22 cellular contexts compared by ENCODE assay signal in genomic region chr1:205244383-205244782, GRCh38. TPM values are rescaled to one million over a fixed set of nuclear protein-coding genes. Genes with fewer than 3 reads are reported as not detected.
A peak's percentile ranks its signal among the peaks of the same experiment; 100 is the strongest.
DNase-seq lines count a peak whose midpoint lies in the region; ATAC-seq and TF ChIP-seq lines count a peak whose summit lies in the region.
"Had no signal": no experiment of that assay in that cellular context is flagged by ENCODE, and none has a peak within 500 bp of the region (broad histone marks: within the 10 kb centered on the region; RNA-seq: fewer than 3 reads in every experiment).

No MANE protein-coding gene starts in this region.

- H3K9me3 Mint-ChIP-seq in activated T-cell treated with anti-CD3 and anti-CD28 coated beads, Interleukin-2, amount 50 U/mL, for 4 hours = no peaks in the 10 kb centered on the region
- H3K9me3 Mint-ChIP-seq: CD4-positive, alpha-beta memory T cell had no signal

- peaks cover 3% of the 10 kb centered on the region for H3K4me1 Mint-ChIP-seq in activated T-cell treated with anti-CD3 and anti-CD28 coated beads, Interleukin-2, amount 50 U/mL, for 4 hours (ENCODE audit: low read depth)
- H3K4me1 Mint-ChIP-seq: CD4-positive, alpha-beta memory T cell had no signal

- H3K9me3 ChIP-seq in skeletal muscle tissue (ENCODE audit: control insufficient read depth in 3 of 3, low read length in 3 of 3) (no peaks in the 10 kb centered on the region), hepatocyte (ENCODE audit: low read depth) (no peaks in the 10 kb centered on the region)
- H3K9me3 ChIP-seq: BLaER1 treated with 17β-estradiol and CSF1 and Interleukin-3, amounts not matched to agents 10 nM and 100 nM; Caco-2; HAP-1; Peyer's patch; SJSA1 had no signal

- no peak for DNase-seq in activated T-cell treated with anti-CD3 and anti-CD28 coated beads, Interleukin-2, amount 50 U/mL, for 4 hours
- no peak for DNase-seq in hepatocyte (ENCODE audit: low spot score)
- no peak for DNase-seq in AG20443 (ENCODE audit: low spot score)
- DNase-seq: CD4-positive, alpha-beta memory T cell; DMS 273 treated with DMSO at 0.1 percent for 48 hours; NCI-H1105; NCI-H146; NCI-H2029 treated with DMSO at 0.1 percent for 48 hours; NCI-H345; NCI-H524; NCI-H774 had no signal

- no peaks in the 10 kb centered on the region for H3K36me3 Mint-ChIP-seq in activated T-cell treated with anti-CD3 and anti-CD28 coated beads, Interleukin-2, amount 50 U/mL, for 4 hours (ENCODE audit: insufficient read depth)
- H3K36me3 Mint-ChIP-seq: CD4-positive, alpha-beta memory T cell had no signal

- no peak overlapping the region for H3K27ac ChIP-seq in KMS-11
- H3K27ac ChIP-seq in angular gyrus (ENCODE audit: low read depth, low read length) = peak overlapping the region; percentile 89
- H3K27ac ChIP-seq in layer of hippocampus (ENCODE audit: low read depth, low read length) = peak overlapping the region; percentile 82
- peak overlapping the region; percentile 28 for H3K27ac ChIP-seq in skeletal muscle tissue (ENCODE audit: low read depth, low read length)
- H3K27ac ChIP-seq in hepatocyte = no peak overlapping the region
- H3K27ac ChIP-seq: BLaER1 treated with 17β-estradiol and CSF1 and Interleukin-3, amounts not matched to agents 10 nM and 100 nM; Peyer's patch; SJSA1 had no signal

- peaks cover 81% of the 10 kb centered on the region for H3K4me1 ChIP-seq in KMS-11 (ENCODE audit: low read depth, poor library complexity, severe bottlenecking)
- H3K4me1 ChIP-seq in skeletal muscle tissue (ENCODE audit: control insufficient read depth in 3 of 3, insufficient read depth in 3 of 3, low read length in 3 of 3) = peaks cover 79 to 98% (median 92%) of the 10 kb centered on the region in 3 donors
- peaks cover 31% of the 10 kb centered on the region for H3K4me1 ChIP-seq in hepatocyte (ENCODE audit: insufficient read depth)
- H3K4me1 ChIP-seq: Caco-2, HAP-1 had no signal

- no peak for ATAC-seq in activated T-cell treated with anti-CD3 and anti-CD28 coated beads, Interleukin-2, amount 50 U/mL, for 4 hours
- no peak for ATAC-seq in HG03280 (IDR thresholded peaks at IDR 0.05; ENCODE audit: unreplicated experiment)
- ATAC-seq: Right ventricle myocardium inferior had no signal

- WGBS in hepatocyte (ENCODE audit: low lambda C conversion rate, missing lambda C conversion rate) = 76% methylated on average over 4 of the region's 4 CpGs

- no peak overlapping the region for H3K9ac ChIP-seq in KMS-11
- H3K9ac ChIP-seq in skeletal muscle tissue (ENCODE audit: low read depth in 1 of 3, low read length in 3 of 3) = peak overlapping the region in 2 of 3 donors; percentile 19 to 23
- H3K9ac ChIP-seq: BLaER1 treated with 17β-estradiol and CSF1 and Interleukin-3, amounts not matched to agents 10 nM and 100 nM had no signal

- H2AFZ ChIP-seq in KMS-11 (ENCODE audit: low read depth) = no peak overlapping the region
- no peak overlapping the region for H2AFZ ChIP-seq in hepatocyte

- H3K36me3 ChIP-seq in KMS-11 (ENCODE audit: insufficient read depth) = no peaks in the 10 kb centered on the region
- peaks cover 4 to 8% (median 7%) of the 10 kb centered on the region in 3 donors for H3K36me3 ChIP-seq in skeletal muscle tissue (ENCODE audit: control insufficient read depth in 3 of 3, insufficient read depth in 3 of 3, low read length in 3 of 3)
- H3K36me3 ChIP-seq in hepatocyte (replicated peaks; ENCODE audit: insufficient read depth, low read depth) = no peaks in the 10 kb centered on the region
- H3K36me3 ChIP-seq: BLaER1 treated with 17β-estradiol and CSF1 and Interleukin-3, amounts not matched to agents 10 nM and 100 nM; HAP-1; Peyer's patch; SJSA1 had no signal

- H3K79me2 ChIP-seq in KMS-11 (ENCODE audit: insufficient read depth, low read depth) (no peaks in the 10 kb centered on the region), hepatocyte (no peaks in the 10 kb centered on the region)

- no peak for TF ChIP-seq CTCF in KMS-11 (conservative IDR thresholded peaks at IDR 0.05; ENCODE audit: low read depth, low read length)
- TF ChIP-seq CTCF in hepatocyte (IDR thresholded peaks at IDR 0.05; ENCODE audit: poor library complexity) = no peak

- H3K4me2 ChIP-seq in KMS-11 (peak overlapping the region; percentile 41; the same call in 1 of the 2 replicates), hepatocyte (no peak overlapping the region)
- H3K4me2 ChIP-seq: BLaER1 treated with 17β-estradiol and CSF1 and Interleukin-3, amounts not matched to agents 10 nM and 100 nM had no signal

- no peaks in the 10 kb centered on the region for H3K9me2 ChIP-seq in hepatocyte (replicated peaks; ENCODE audit: insufficient read depth)

- H4K20me1 ChIP-seq in KMS-11 (ENCODE audit: insufficient read depth) (no peaks in the 10 kb centered on the region), hepatocyte (ENCODE audit: insufficient read depth, poor library complexity, severe bottlenecking) (no peaks in the 10 kb centered on the region)

- H3K27me3 Mint-ChIP-seq in activated T-cell treated with anti-CD3 and anti-CD28 coated beads, Interleukin-2, amount 50 U/mL, for 4 hours (ENCODE audit: low read depth) = no peaks in the 10 kb centered on the region

- H3K4me3 ChIP-seq in KMS-11 (IDR thresholded peaks at IDR 0.05; ENCODE audit: insufficient read depth, low read depth, low read length) (no peak overlapping the region), skeletal muscle tissue (ENCODE audit: low read length in 3 of 3) (no peak overlapping the region), hepatocyte (no peak overlapping the region)
- H3K4me3 ChIP-seq: BLaER1 treated with 17β-estradiol and CSF1 and Interleukin-3, amounts not matched to agents 10 nM and 100 nM; HAP-1; Peyer's patch; SJSA1 had no signal

- H3K4me3 Mint-ChIP-seq in activated T-cell treated with anti-CD3 and anti-CD28 coated beads, Interleukin-2, amount 50 U/mL, for 4 hours = no peak overlapping the region
- H3K4me3 Mint-ChIP-seq: CD4-positive, alpha-beta memory T cell had no signal

- H3K27me3 ChIP-seq in KMS-11 (ENCODE audit: insufficient read depth, low read depth) (no peaks in the 10 kb centered on the region), layer of hippocampus (ENCODE audit: control insufficient read depth, insufficient read depth, low read length) (no peaks in the 10 kb centered on the region), skeletal muscle tissue (ENCODE audit: control insufficient read depth in 3 of 3, insufficient read depth in 3 of 3, low read length in 3 of 3) (no peaks in the 10 kb centered on the region), hepatocyte (no peaks in the 10 kb centered on the region)
- H3K27me3 ChIP-seq: BLaER1 treated with 17β-estradiol and CSF1 and Interleukin-3, amounts not matched to agents 10 nM and 100 nM; Peyer's patch; SJSA1 had no signal

RNA-seq across cellular contexts. Expression of gene TMCC2, which starts 16.6 kb away (rescaled TPM):
- total RNA-seq in skeletal muscle tissue (15.1 TPM), hepatocyte (2.4 and 2.5 TPM in 2 replicates)
- total RNA-seq in activated T-cell treated with anti-CD3 and anti-CD28 coated beads, Interleukin-2, amount 50 U/mL, for 4 hours = 10 to 100 TPM in 2 of 3 donors, 1 to 10 TPM in 1; 7.8 to 13.6 (median 11.5) TPM
- polyA plus RNA-seq in hepatocyte = 1.7 and 2.9 TPM in 2 replicates

RNA-seq across cellular contexts. Expression of gene DSTYK, which starts 32.9 kb away (rescaled TPM):
- total RNA-seq in skeletal muscle tissue = 10.4 TPM
- 10 to 100 TPM; 13.8 to 15.9 (median 15.0) TPM for total RNA-seq in activated T-cell treated with anti-CD3 and anti-CD28 coated beads, Interleukin-2, amount 50 U/mL, for 4 hours
- 8.5 and 11.0 TPM in 2 replicates for total RNA-seq in hepatocyte
- 7.7 and 8.4 TPM in 2 replicates for polyA plus RNA-seq in hepatocyte

Comparison
In these comparisons a context has a peak if more than half of its experiments do, and no peak if none do; other contexts are left out.
1. H3K27ac ChIP-seq: peak in angular gyrus (single experiment), layer of hippocampus (single experiment) and skeletal muscle tissue (single experiment); none in KMS-11 (single experiment) and hepatocyte (single experiment).